27 cellular contexts compared by ENCODE assay signal in the genomic region with DNA sequence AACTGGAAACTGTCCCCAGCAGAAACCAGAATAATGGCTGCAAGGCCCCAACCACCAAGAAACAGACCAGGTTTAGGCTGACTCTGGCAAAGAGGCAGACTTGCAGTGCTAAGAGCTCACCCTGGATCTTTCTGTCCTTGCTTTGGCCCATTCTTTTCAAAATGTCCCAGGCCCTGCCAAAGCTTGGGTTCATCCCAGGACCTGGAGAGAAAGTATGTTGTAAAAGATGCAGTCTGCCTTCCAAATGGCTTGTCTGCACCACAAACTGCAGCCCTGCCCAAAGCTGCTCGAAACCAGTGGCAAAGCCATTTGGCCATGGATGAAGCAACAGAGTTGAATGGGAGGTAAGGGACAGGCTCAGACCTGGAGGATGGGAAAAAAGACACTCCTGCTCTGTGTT. TPM values are rescaled to one million over a fixed set of nuclear protein-coding genes. Genes with fewer than 3 reads are reported as not detected.
"Had no signal": no experiment of that assay in that cellular context is flagged by ENCODE, and none has a peak within 500 bp of the region (broad histone marks: within the 10 kb centered on the region; RNA-seq: fewer than 3 reads in every experiment).

No MANE protein-coding gene starts in this region.

- H3K27me3 ChIP-seq: brain microvascular endothelial cell, cardiac muscle cell, Peyer's patch had no signal

- DNase-seq: activated CD4-positive, alpha-beta T cell treated with anti-CD3 and anti-CD28 coated beads for 48 hours; activated CD4-positive, alpha-beta T cell treated with anti-CD3 and anti-CD28 coated beads, Interleukin-2, amount 50 U/mL, for 4 hours; activated CD4-positive, CD25-positive, alpha-beta regulatory T cell treated with anti-CD3 and anti-CD28 coated beads, Interleukin-2, amount 50 U/mL, for 72 hours; activated CD8-positive, alpha-beta memory T cell treated with anti-CD3 and anti-CD28 coated beads, Interleukin-2, amount 50 U/mL, for 48 hours; activated CD8-positive, alpha-beta T cell treated with anti-CD3 and anti-CD28 coated beads, Interleukin-2, amount 10 ng/mL, durations not matched to agents 7 days and 5 days; activated naive CD8-positive, alpha-beta T cell treated with anti-CD3 and anti-CD28 coated beads, Interleukin-2, amount 50 U/mL, for 24 hours; activated T-cell treated with anti-CD3 and anti-CD28 coated beads, Interleukin-2, amount 50 U/mL, for 1 hour; amygdala; brain microvascular endothelial cell; NCI-H1048; NCI-H1417; NCI-H1930; NCI-H2171; NCI-H2227 treated with DMSO at 0.1 percent for 48 hours; NCI-H526 treated with DMSO at 0.1 percent for 48 hours; NCI-H82; Peyer's patch; SHP77 treated with DMSO at 0.1 percent for 48 hours; T-helper 17 cell; T-helper 9 cell had no signal

- ATAC-seq: activated CD8-positive, alpha-beta T cell treated with anti-CD3 and anti-CD28 coated beads, Interleukin-2, amount 10 ng/mL, durations not matched to agents 7 days and 5 days; activated naive CD4-positive, alpha-beta T cell treated with anti-CD3 and anti-CD28 coated beads, Interleukin-2, amount 50 U/mL, for 72 hours; activated naive CD8-positive, alpha-beta T cell treated with anti-CD3 and anti-CD28 coated beads, Interleukin-2, amount 50 U/mL, for 24 hours; K562; T-helper 17 cell; WTC11 had no signal

- H3K9me3 ChIP-seq: Peyer's patch had no signal

- H3K27ac ChIP-seq: brain microvascular endothelial cell, cardiac muscle cell, Peyer's patch, RWPE1 had no signal

- H3K4me3 ChIP-seq: cardiac muscle cell, K562, Peyer's patch had no signal

- H3K36me3 ChIP-seq: brain microvascular endothelial cell, cardiac muscle cell, Peyer's patch had no signal

- H3K4me1 ChIP-seq: Peyer's patch had no signal

RNA-seq across cellular contexts. Expression of gene LNX1, which starts 38.0 kb away (rescaled TPM):
- total RNA-seq: activated CD8-positive, alpha-beta T cell treated with anti-CD3 and anti-CD28 coated beads, Interleukin-2, amount 10 ng/mL, durations not matched to agents 7 days and 5 days; activated naive CD4-positive, alpha-beta T cell treated with anti-CD3 and anti-CD28 coated beads, Interleukin-2, amount 50 U/mL, for 72 hours; NCI-H460; OCI-LY7; T-helper 17 cell had no signal
